In genomic region chr10:46584196-46584595, GRCh38 we compare ENCODE assay signal across 6 cellular contexts. TPM values are rescaled to one million over a fixed set of nuclear protein-coding genes. Genes with fewer than 3 reads are reported as not detected.
"Had no signal": no experiment of that assay in that cellular context is flagged by ENCODE, and none has a peak within 500 bp of the region (broad histone marks: within the 10 kb centered on the region; RNA-seq: fewer than 3 reads in every experiment).

No MANE protein-coding gene starts in this region.

RNA-seq across cellular contexts. Expression of gene GPRIN2, which starts 27.7 kb away (rescaled TPM):
- total RNA-seq: gastrocnemius medialis, left cardiac atrium, left ventricle myocardium superior, lung microvascular endothelial cell, mesenteric fat pad had no signal
- polyA plus RNA-seq: heart right ventricle had no signal
